8 cellular contexts compared by ENCODE assay signal in the genomic region with DNA sequence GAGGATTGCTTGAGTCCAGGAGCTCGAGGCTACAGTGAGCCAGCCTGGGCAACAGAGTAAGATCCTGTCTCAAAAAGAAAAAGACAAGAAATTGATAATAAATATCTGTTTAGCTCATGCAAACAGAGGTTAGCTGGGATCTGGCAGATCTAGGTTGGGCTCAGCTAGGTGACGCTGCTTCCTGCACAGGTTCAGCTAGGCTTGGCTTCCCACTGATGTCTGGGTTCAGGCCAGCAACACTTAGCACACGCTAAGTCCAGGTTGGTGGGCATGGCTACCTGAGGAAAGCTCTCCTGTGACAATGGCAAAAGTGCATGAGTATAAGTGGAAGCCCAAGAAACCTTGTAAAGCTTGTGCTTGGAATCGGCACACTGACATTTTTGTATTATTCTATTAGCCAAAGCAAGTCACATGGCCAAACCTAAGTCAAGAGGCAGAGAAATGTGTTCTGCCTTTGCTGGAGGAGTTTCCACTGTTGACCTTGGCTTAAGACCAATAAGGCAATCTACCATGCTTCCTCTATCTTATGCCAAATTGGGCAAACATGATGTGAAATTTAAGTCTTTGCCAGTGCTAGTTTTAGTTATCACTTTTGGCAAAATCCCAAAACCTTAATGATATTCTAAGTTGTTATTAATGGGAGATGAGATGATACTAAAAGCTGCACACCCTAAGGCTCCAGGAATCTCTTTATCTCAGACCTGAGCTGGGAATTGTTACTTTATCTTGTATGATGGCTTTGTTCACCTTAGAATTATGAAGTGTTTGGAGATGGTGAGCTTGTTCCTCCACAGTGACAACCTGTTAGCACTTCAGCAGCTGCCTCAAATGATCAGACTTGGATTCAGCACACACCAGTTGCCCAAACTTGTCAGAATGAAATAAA. TPM values are rescaled to one million over a fixed set of nuclear protein-coding genes. Genes with fewer than 3 reads are reported as not detected.
DNase-seq lines count a peak whose midpoint lies in the region; ATAC-seq and TF ChIP-seq lines count a peak whose summit lies in the region.
"Had no signal": no experiment of that assay in that cellular context is flagged by ENCODE, and none has a peak within 500 bp of the region (broad histone marks: within the 10 kb centered on the region; RNA-seq: fewer than 3 reads in every experiment).

No MANE protein-coding gene starts in this region.

- no peaks in the 10 kb centered on the region for H3K9me3 ChIP-seq in gastroesophageal sphincter
- H3K9me3 ChIP-seq in thoracic aorta: no peaks in the 10 kb centered on the region

- no peak for TF ChIP-seq EP300 in gastroesophageal sphincter (IDR thresholded peaks at IDR 0.05)

- TF ChIP-seq POLR2A in gastroesophageal sphincter (IDR thresholded peaks at IDR 0.05): no peak

- H3K4me3 ChIP-seq in gastroesophageal sphincter (no peak overlapping the region), thoracic aorta (no peak overlapping the region), H7 (ENCODE audit: insufficient read depth, low read depth, low read length) (no peak overlapping the region)

- H3K27ac ChIP-seq in gastroesophageal sphincter (peak overlapping the region in 3 of 4 donors; percentile 37 to 45 (median 40)), thoracic aorta (peak overlapping the region in 1 of 2 donors; percentile 32)

- peak; percentile 32 for DNase-seq in MV-4-11 (lab: John Stamatoyannopoulos, UW)
- peak; percentile 93 for DNase-seq in RPMI7951 (ENCODE audit: low read depth)
- DNase-seq in thoracic aorta (ENCODE audit: low spot score): no peak
- no peak for DNase-seq in NCI-H1930 (lab: John Stamatoyannopoulos, UW)
- no peak for DNase-seq in H7
- DNase-seq: activated CD4-positive, alpha-beta T cell treated with anti-CD3 and anti-CD28 coated beads for 4 hours had no signal

- H3K36me3 ChIP-seq in gastroesophageal sphincter (peaks cover 0 to 21% of the 10 kb centered on the region in 2 donors), thoracic aorta (peaks cover 10% of the 10 kb centered on the region), H7 (replicated peaks; ENCODE audit: control insufficient read depth, insufficient read depth, low read length) (no peaks in the 10 kb centered on the region)

- 53 to 82% methylated on average over 2 to 4 of the region's 4 CpGs for WGBS in gastroesophageal sphincter (ENCODE audit: low coverage in 1 of 2), 2 donors

- H3K4me1 ChIP-seq in gastroesophageal sphincter (peaks cover 0 to 23% (median 11%) of the 10 kb centered on the region in 3 donors), thoracic aorta (ENCODE audit: control insufficient read depth in 1 of 2, low read depth in 2 of 2) (peaks cover 12 to 26% of the 10 kb centered on the region in 2 donors)

- ATAC-seq in gastroesophageal sphincter (peak; percentile 50), thoracic aorta (ENCODE audit: insufficient number of reproducible peaks, low FRiP score, low read depth) (peak; percentile 77), HG02885 (IDR thresholded peaks at IDR 0.05; ENCODE audit: poor library complexity, unreplicated experiment) (no peak)

- TF ChIP-seq CTCF in gastroesophageal sphincter (IDR thresholded peaks at IDR 0.05): no peak
- no peak for TF ChIP-seq CTCF in thoracic aorta (IDR thresholded peaks at IDR 0.05)

- H3K27me3 ChIP-seq in gastroesophageal sphincter (no peaks in the 10 kb centered on the region), thoracic aorta (replicated peaks; ENCODE audit: insufficient read depth) (no peaks in the 10 kb centered on the region), H7 (ENCODE audit: control insufficient read depth, insufficient read depth, low read length) (no peaks in the 10 kb centered on the region)

RNA-seq across cellular contexts. Expression of gene RIN2, which starts 49.0 kb away (rescaled TPM):
- total RNA-seq in RPMI7951 (2014; rRNA removed; shearing (Covaris generic)): 61.0 and 62.8 TPM in 2 replicates
- total RNA-seq in gastroesophageal sphincter: 10 to 100 TPM; 44.7 to 89.5 (median 54.8) TPM
- 100 to 1,000 TPM in 1 of 2 donors, 10 to 100 TPM in 1; 60.9 to 121 TPM for total RNA-seq in thoracic aorta
- total RNA-seq in H7 (2014; rRNA removed; shearing (Covaris generic)): 2.6 and 2.7 TPM in 2 replicates

Comparison
In these comparisons a context has a peak if more than half of its experiments do, and no peak if none do; other contexts are left out.
1. DNase-seq: peak in MV-4-11 (single experiment) and RPMI7951 (single experiment); none in thoracic aorta (single experiment), NCI-H1930 (0 of 2) and H7 (single experiment).
2. RNA of gene RIN2, which starts 49.0 kb away (total RNA-seq): 60.9 to 121 TPM in thoracic aorta, 61.0 to 62.8 TPM in RPMI7951 and 44.7 to 89.5 TPM in gastroesophageal sphincter; 2.6 to 2.7 TPM in H7; every median in the first group is over 10 times any median in the second.